1 cellular context compared by ENCODE assay signal in genomic region chr7:1593904-1594421, GRCh38.
TF ChIP-seq lines count a peak whose summit lies in the region.

No MANE protein-coding gene starts in this region.

TF ChIP-seq in HEK293, 187 proteins besides CTCF, POLR2A, EP300 and RAD21:
- TF ChIP-seq ZNF596 (tag by site-specific recombination; IDR thresholded peaks at IDR 0.05) (no peak), ZNF174 (tag by site-specific recombination; IDR thresholded peaks at IDR 0.05) (no peak), HOXD13 (CRISPR knock-in tag; IDR thresholded peaks at IDR 0.05; ENCODE audit: borderline replicate concordance) (no peak), ZNF280D (tag by site-specific recombination; IDR thresholded peaks at IDR 0.05) (no peak), EGR2 (tag by site-specific recombination; IDR thresholded peaks at IDR 0.05; ENCODE audit: low read depth) (peak; percentile 20; the same call in 1 of the 2 replicates), PATZ1 (tag by site-specific recombination; IDR thresholded peaks at IDR 0.05) (no peak), SP7 (tag by site-specific recombination; IDR thresholded peaks at IDR 0.05) (no peak), ZBTB17 (tag by site-specific recombination; IDR thresholded peaks at IDR 0.05) (peak; percentile 91), RBAK (tag by site-specific recombination; IDR thresholded peaks at IDR 0.05) (no peak), ZNF366 (tag by site-specific recombination; conservative IDR thresholded peaks at IDR 0.05) (peak; percentile 91), ZNF221 (tag by site-specific recombination; IDR thresholded peaks at IDR 0.05; ENCODE audit: borderline replicate concordance) (no peak), ZNF132 (tag by site-specific recombination; IDR thresholded peaks at IDR 0.05; ENCODE audit: borderline replicate concordance) (no peak)
TF ChIP-seq in HEK293: peak in this region for 3.
